Comparison of ENCODE assay signal across 22 cellular contexts in genomic region chr6:118220429-118221128, GRCh38.
"Had no signal": no experiment of that assay in that cellular context is flagged by ENCODE, and none has a peak within 500 bp of the region (broad histone marks: within the 10 kb centered on the region; RNA-seq: fewer than 3 reads in every experiment).

No MANE protein-coding gene starts in this region.

- H3K4me3 ChIP-seq: ovary, sigmoid colon, spleen, suprapubic skin, tibial artery, upper lobe of right lung had no signal

- H3K4me1 ChIP-seq: sigmoid colon, spleen, suprapubic skin, tibial artery, upper lobe of right lung had no signal

- H3K9me3 ChIP-seq: ovary, spleen, suprapubic skin, tibial artery, upper lobe of right lung had no signal

- H3K27ac ChIP-seq: ovary, sigmoid colon, spleen, suprapubic skin, tibial artery, upper lobe of right lung had no signal

- H3K27me3 ChIP-seq: ovary, sigmoid colon, spleen, suprapubic skin, tibial artery, upper lobe of right lung had no signal

- ATAC-seq: activated CD4-positive, alpha-beta T cell treated with anti-CD3 and anti-CD28 coated beads for 36 hours; activated CD8-positive, alpha-beta memory T cell treated with anti-CD3 and anti-CD28 coated beads, Interleukin-2, amount 10 ng/mL, durations not matched to agents 7 days and 5 days; activated CD8-positive, alpha-beta T cell treated with anti-CD3 and anti-CD28 coated beads, Interleukin-2, amount 10 ng/mL, durations not matched to agents 7 days and 5 days; activated naive CD4-positive, alpha-beta T cell treated with anti-CD3 and anti-CD28 coated beads, Interleukin-2, amount 50 U/mL, for 72 hours; activated T-cell treated with anti-CD3 and anti-CD28 coated beads, Interleukin-2, amount 50 U/mL, for 72 hours; esophagus mucosa; upper lobe of right lung had no signal

- DNase-seq: activated CD4-positive, alpha-beta T cell treated with anti-CD3 and anti-CD28 coated beads for 36 hours; activated CD4-positive, CD25-positive, alpha-beta regulatory T cell; activated CD8-positive, alpha-beta memory T cell treated with anti-CD3 and anti-CD28 coated beads, Interleukin-2, amount 10 ng/mL, durations not matched to agents 7 days and 5 days; activated CD8-positive, alpha-beta T cell treated with anti-CD3 and anti-CD28 coated beads, Interleukin-2, amount 10 ng/mL, durations not matched to agents 7 days and 5 days; activated naive CD4-positive, alpha-beta T cell; activated T-cell treated with anti-CD3 and anti-CD28 coated beads, Interleukin-2, amount 50 U/mL, for 72 hours; caudate nucleus; endodermal cell; foreskin fibroblast; kidney glomerular epithelial cell; mammary epithelial cell; naive B cell; ovary; retina; sigmoid colon; spleen; stimulated activated naive CD4-positive, alpha-beta T cell; tibial artery; upper lobe of right lung had no signal

- H3K36me3 ChIP-seq: ovary, sigmoid colon, spleen, suprapubic skin, tibial artery, upper lobe of right lung had no signal
